24 cellular contexts compared by ENCODE assay signal in genomic region chr4:67049446-67049845, GRCh38.
"Had no signal": no experiment of that assay in that cellular context is flagged by ENCODE, and none has a peak within 500 bp of the region (broad histone marks: within the 10 kb centered on the region; RNA-seq: fewer than 3 reads in every experiment).

No MANE protein-coding gene starts in this region.

- H3K9me3 ChIP-seq: adrenal gland, ascending aorta, left lung, pancreas, psoas muscle, right atrium auricular region, thoracic aorta, vagina had no signal

- DNase-seq: activated CD4-positive, alpha-beta T cell treated with anti-CD3 and anti-CD28 coated beads for 1 hour; activated CD4-positive, alpha-beta T cell treated with anti-CD3 and anti-CD28 coated beads, Interleukin-2, amount 50 U/mL, for 1 hour; activated naive CD4-positive, alpha-beta T cell; activated T-cell treated with anti-CD3 and anti-CD28 coated beads, Interleukin-2, amount 50 U/mL, for 1 hour; adrenal gland; brain microvascular endothelial cell; central memory CD4-positive, alpha-beta T cell; dermis blood vessel endothelial cell; effector CD8-positive, alpha-beta T cell; glutamatergic neuron; kidney glomerular epithelial cell; left lung; natural killer cell; pancreas; psoas muscle; stimulated activated CD4-positive, alpha-beta T cell treated with anti-CD3 and anti-CD28 coated beads, Interleukin-4, amount 100 ng/mL, for 24 hours; stimulated activated naive CD4-positive, alpha-beta T cell treated with Interleukin-2 at 50 U/mL for 16 hours had no signal

- H3K4me3 ChIP-seq: adrenal gland, ascending aorta, hepatocyte, left lung, lung, pancreas, psoas muscle, right atrium auricular region, thoracic aorta, vagina had no signal

- H3K36me3 ChIP-seq: adrenal gland, ascending aorta, brain microvascular endothelial cell, left lung, pancreas, right atrium auricular region, thoracic aorta, vagina had no signal

- ATAC-seq: esophagus mucosa, left lung, natural killer cell, pancreas, psoas muscle had no signal

- H3K4me1 ChIP-seq: adrenal gland, ascending aorta, left lung, pancreas, psoas muscle, right atrium auricular region, vagina had no signal

- H3K27me3 ChIP-seq: adrenal gland, ascending aorta, brain microvascular endothelial cell, hepatocyte, left lung, pancreas, right atrium auricular region, vagina had no signal
